ENCODE assay signal across 1 cellular context in the genomic region with DNA sequence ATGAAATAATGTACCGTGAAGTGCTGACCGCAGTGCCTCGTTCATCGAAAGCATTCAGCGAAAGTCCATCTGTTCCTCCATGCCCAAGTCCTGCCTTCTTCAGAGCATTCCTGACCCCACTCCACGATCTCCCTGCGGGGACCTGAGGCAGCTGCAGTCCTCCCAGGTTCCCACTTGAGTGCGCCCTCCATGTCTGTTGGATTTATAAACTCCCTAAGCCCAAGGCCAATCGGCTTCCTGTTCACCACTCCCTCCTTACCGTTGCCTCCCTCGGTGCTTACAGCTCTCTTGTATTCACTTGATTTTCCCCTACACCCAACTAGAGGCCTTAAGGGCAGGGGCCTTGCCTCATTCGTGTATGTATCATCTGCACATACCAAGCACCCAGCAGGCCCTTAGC.
TF ChIP-seq lines count a peak whose summit lies in the region.

No MANE protein-coding gene starts in this region.

TF ChIP-seq in GM23338, 12 proteins besides CTCF, POLR2A, EP300 and RAD21:
- TF ChIP-seq, protein P1, sequence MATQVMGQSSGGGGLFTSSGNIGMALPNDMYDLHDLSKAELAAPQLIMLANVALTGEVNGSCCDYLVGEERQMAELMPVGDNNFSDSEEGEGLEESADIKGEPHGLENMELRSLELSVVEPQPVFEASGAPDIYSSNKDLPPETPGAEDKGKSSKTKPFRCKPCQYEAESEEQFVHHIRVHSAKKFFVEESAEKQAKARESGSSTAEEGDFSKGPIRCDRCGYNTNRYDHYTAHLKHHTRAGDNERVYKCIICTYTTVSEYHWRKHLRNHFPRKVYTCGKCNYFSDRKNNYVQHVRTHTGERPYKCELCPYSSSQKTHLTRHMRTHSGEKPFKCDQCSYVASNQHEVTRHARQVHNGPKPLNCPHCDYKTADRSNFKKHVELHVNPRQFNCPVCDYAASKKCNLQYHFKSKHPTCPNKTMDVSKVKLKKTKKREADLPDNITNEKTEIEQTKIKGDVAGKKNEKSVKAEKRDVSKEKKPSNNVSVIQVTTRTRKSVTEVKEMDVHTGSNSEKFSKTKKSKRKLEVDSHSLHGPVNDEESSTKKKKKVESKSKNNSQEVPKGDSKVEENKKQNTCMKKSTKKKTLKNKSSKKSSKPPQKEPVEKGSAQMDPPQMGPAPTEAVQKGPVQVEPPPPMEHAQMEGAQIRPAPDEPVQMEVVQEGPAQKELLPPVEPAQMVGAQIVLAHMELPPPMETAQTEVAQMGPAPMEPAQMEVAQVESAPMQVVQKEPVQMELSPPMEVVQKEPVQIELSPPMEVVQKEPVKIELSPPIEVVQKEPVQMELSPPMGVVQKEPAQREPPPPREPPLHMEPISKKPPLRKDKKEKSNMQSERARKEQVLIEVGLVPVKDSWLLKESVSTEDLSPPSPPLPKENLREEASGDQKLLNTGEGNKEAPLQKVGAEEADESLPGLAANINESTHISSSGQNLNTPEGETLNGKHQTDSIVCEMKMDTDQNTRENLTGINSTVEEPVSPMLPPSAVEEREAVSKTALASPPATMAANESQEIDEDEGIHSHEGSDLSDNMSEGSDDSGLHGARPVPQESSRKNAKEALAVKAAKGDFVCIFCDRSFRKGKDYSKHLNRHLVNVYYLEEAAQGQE (IDR thresholded peaks at IDR 0.05; ENCODE audit: unreplicated experiment) = no peak
- TF ChIP-seq STAT1 (IDR thresholded peaks at IDR 0.05; ENCODE audit: unreplicated experiment) (no peak), JUNB (IDR thresholded peaks at IDR 0.05; ENCODE audit: unreplicated experiment) (no peak)
